In the genomic region with DNA sequence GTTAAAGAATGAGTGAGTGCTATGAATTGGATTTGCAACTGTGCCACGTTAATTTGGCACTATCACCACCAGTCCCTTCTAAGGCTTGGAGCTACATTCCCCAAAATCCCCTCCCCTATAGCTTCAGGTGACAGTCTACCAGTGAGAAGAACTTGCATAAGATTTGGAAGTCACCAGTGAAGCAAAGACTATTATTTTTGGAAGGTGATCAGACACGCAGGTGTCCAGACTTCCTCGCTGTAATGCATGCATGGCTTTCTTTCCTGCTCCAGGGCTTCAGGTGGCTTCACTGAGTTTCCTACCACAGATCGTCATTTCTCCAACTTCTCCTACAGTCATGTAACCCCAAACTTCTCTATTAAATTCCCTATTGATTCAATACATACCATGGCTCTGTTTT, we compare ENCODE assay signal across 26 cellular contexts.
"Had no signal": no experiment of that assay in that cellular context is flagged by ENCODE, and none has a peak within 500 bp of the region (broad histone marks: within the 10 kb centered on the region; RNA-seq: fewer than 3 reads in every experiment).

No MANE protein-coding gene starts in this region.

- H3K4me3 Mint-ChIP-seq: naive thymus-derived CD8-positive, alpha-beta T cell; stimulated activated effector memory CD8-positive, alpha-beta T cell treated with anti-CD3 and anti-CD28 coated beads, Interleukin-12 subunit alpha, Interleukin-12 subunit beta, amount 100 ng/mL, for 72 hours had no signal

- H3K4me1 Mint-ChIP-seq: naive thymus-derived CD8-positive, alpha-beta T cell; stimulated activated effector memory CD8-positive, alpha-beta T cell treated with anti-CD3 and anti-CD28 coated beads, Interleukin-12 subunit alpha, Interleukin-12 subunit beta, amount 100 ng/mL, for 72 hours had no signal

- H3K27ac Mint-ChIP-seq: naive thymus-derived CD8-positive, alpha-beta T cell; progenitor cell of endocrine pancreas; stimulated activated effector memory CD8-positive, alpha-beta T cell treated with anti-CD3 and anti-CD28 coated beads, Interleukin-12 subunit alpha, Interleukin-12 subunit beta, amount 100 ng/mL, for 72 hours had no signal

- H3K36me3 Mint-ChIP-seq: stimulated activated effector memory CD8-positive, alpha-beta T cell treated with anti-CD3 and anti-CD28 coated beads, Interleukin-12 subunit alpha, Interleukin-12 subunit beta, amount 100 ng/mL, for 72 hours had no signal

- H3K36me3 ChIP-seq: esophagus squamous epithelium, heart right ventricle, lower lobe of right lung, ovary, sigmoid colon, thoracic aorta, tibial nerve, upper lobe of left lung had no signal

- H3K27ac ChIP-seq: coronary artery, esophagus squamous epithelium, heart right ventricle, left ventricle myocardium inferior, lower lobe of right lung, ovary, sigmoid colon, thoracic aorta, tibial nerve, upper lobe of left lung had no signal

- DNase-seq: dermis blood vessel endothelial cell; effector memory CD4-positive, alpha-beta T cell; erythroblast; esophagus squamous epithelium; foreskin melanocyte; glutamatergic neuron; heart right ventricle; hippocampal formation; left cardiac atrium; left ventricle myocardium inferior; lower lobe of right lung; naive thymus-derived CD8-positive, alpha-beta T cell; occipital lobe; ovary; sigmoid colon; stimulated activated CD4-positive, alpha-beta T cell treated with anti-CD3 and anti-CD28 coated beads, Interleukin-2, amount 100 ng/mL, for 24 hours; stimulated activated CD4-positive, alpha-beta T cell treated with anti-CD3 and anti-CD28 coated beads, Interleukin-4, amount 100 ng/mL, for 24 hours; stimulated activated naive CD4-positive, alpha-beta T cell treated with Interleukin-2 at 50 U/mL for 16 hours; substantia nigra; upper lobe of left lung had no signal

- H3K4me3 ChIP-seq: coronary artery, esophagus squamous epithelium, heart right ventricle, left ventricle myocardium inferior, lower lobe of right lung, ovary, sigmoid colon, thoracic aorta, tibial nerve, upper lobe of left lung had no signal

- H3K9me3 ChIP-seq: esophagus squamous epithelium, lower lobe of right lung, ovary, thoracic aorta, upper lobe of left lung had no signal

- FAIRE-seq: urothelium cell line had no signal

- ATAC-seq: heart right ventricle; left cardiac atrium; lower lobe of right lung; naive thymus-derived CD8-positive, alpha-beta T cell; stimulated activated effector memory CD8-positive, alpha-beta T cell treated with anti-CD3 and anti-CD28 coated beads, Interleukin-12 subunit alpha, Interleukin-12 subunit beta, amount 100 ng/mL, for 72 hours had no signal

- H3K9me3 Mint-ChIP-seq: stimulated activated effector memory CD8-positive, alpha-beta T cell treated with anti-CD3 and anti-CD28 coated beads, Interleukin-12 subunit alpha, Interleukin-12 subunit beta, amount 100 ng/mL, for 72 hours had no signal

- H3K4me1 ChIP-seq: esophagus squamous epithelium, heart right ventricle, left ventricle myocardium inferior, lower lobe of right lung, sigmoid colon, tibial nerve, upper lobe of left lung had no signal

- H3K27me3 ChIP-seq: esophagus squamous epithelium, heart right ventricle, ovary, sigmoid colon, tibial nerve, upper lobe of left lung had no signal
